ENCODE assay signal across 16 cellular contexts in the genomic region with DNA sequence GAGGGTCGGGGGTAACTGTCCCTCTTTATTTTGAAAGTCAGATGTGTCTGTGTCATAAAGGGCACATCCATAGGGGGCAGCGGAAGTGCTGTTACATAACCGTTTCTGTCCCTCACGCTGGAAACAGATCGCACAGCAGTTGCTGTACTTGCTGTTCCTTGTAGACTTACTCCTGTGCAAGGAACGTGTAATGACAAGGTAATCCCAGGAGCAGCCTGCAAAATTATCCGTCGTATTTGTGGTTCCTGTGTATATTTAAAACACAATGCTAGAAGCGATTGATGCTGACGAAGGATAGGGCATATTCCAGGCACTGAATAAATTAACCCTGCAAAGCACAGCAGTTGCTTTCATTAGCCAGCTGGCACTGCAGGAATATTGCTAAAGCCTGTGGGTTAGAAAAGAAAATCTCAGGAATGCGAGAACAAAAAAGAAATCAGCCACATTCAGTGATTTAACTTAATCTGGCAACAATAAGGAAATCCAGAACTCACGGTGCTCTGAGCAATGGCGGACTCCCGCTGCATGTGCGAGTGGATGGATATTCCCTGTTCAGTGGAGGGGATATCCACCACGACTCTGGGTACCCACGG.
DNase-seq lines count a peak whose midpoint lies in the region; ATAC-seq, FAIRE-seq and TF ChIP-seq lines count a peak whose summit lies in the region.
"Had no signal": no experiment of that assay in that cellular context is flagged by ENCODE, and none has a peak within 500 bp of the region (broad histone marks: within the 10 kb centered on the region; RNA-seq: fewer than 3 reads in every experiment).

No MANE protein-coding gene starts in this region.

- H2AK5ac ChIP-seq in H1 (ENCODE audit: low read depth, low read length): no peak overlapping the region

- no peaks in the 10 kb centered on the region for H3K36me3 ChIP-seq in H1 (ENCODE audit: control insufficient read depth in 2 of 4, insufficient read depth in 4 of 4, low read length in 3 of 4)
- H3K36me3 ChIP-seq: SJSA1 had no signal

- H3K23me2 ChIP-seq in H1 (ENCODE audit: low read depth, low read length): no peaks in the 10 kb centered on the region

- no peak overlapping the region for H3K56ac ChIP-seq in H1 (replicated peaks; ENCODE audit: insufficient read length, low read depth, low read length)

- DNase-seq in AG10803 (ENCODE audit: low read depth) (peak; percentile 77), M059J (ENCODE audit: low read depth) (peak; percentile 42), H1 (ENCODE audit: low read depth in 1 of 2, low spot score in 2 of 2) (no peak), osteocyte (ENCODE audit: extremely low spot score, unreplicated experiment) (peak; percentile 67)
- no peak for DNase-seq in activated naive CD4-positive, alpha-beta T cell treated with Interleukin-2 at 50 U/mL for 16 hours
- DNase-seq in stimulated activated CD4-positive, alpha-beta T cell treated with anti-CD3 and anti-CD28 coated beads, Interleukin-4, amount 100 ng/mL, for 4 hours: no peak
- DNase-seq: activated CD4-positive, alpha-beta T cell treated with anti-CD3 and anti-CD28 coated beads for 1 hour; activated CD8-positive, alpha-beta memory T cell treated with anti-CD3 and anti-CD28 coated beads, Interleukin-2, amount 50 U/mL, for 4 hours; COR-L47; foreskin melanocyte; NCI-H1092; nephron progenitor cell had no signal

- H3K14ac ChIP-seq in H1 (ENCODE audit: insufficient read length): no peak overlapping the region

- H2AFZ ChIP-seq in H1 (ENCODE audit: low read length): no peak overlapping the region

- no peaks in the 10 kb centered on the region; a peak in 1 of 7 replicates for H3K4me1 ChIP-seq in H1 (replicated peaks in 1 of 4; ENCODE audit: control insufficient read depth in 3 of 4, insufficient read depth in 4 of 4, low read length in 3 of 4)
- H3K4me1 ChIP-seq: SJSA1 had no signal

- no peaks in the 10 kb centered on the region for H3K79me1 ChIP-seq in H1 (ENCODE audit: low read depth, low read length)

- no peaks in the 10 kb centered on the region for H3K9me3 ChIP-seq in H1 (ENCODE audit: insufficient read depth in 2 of 2, low read depth in 1 of 2, low read length in 1 of 2)
- H3K9me3 ChIP-seq: SJSA1 had no signal

- no peak overlapping the region for H3K27ac ChIP-seq in H1 (ENCODE audit: low read depth, low read length)
- H3K27ac ChIP-seq: SJSA1 had no signal

- no peak overlapping the region for H3K23ac ChIP-seq in H1 (ENCODE audit: insufficient read length)

- ATAC-seq in GM21737 (IDR thresholded peaks at IDR 0.05; ENCODE audit: unreplicated experiment) (no peak), GM18870 (IDR thresholded peaks at IDR 0.05; ENCODE audit: unreplicated experiment) (no peak)

- H4K5ac ChIP-seq in H1 (ENCODE audit: insufficient read length, low read depth, low read length): no peak overlapping the region

- H3K4ac ChIP-seq in H1 (replicated peaks; ENCODE audit: insufficient read length, low read depth, low read length): no peak overlapping the region

- no peak for TF ChIP-seq EP300 in H1 (IDR thresholded peaks at IDR 0.05; ENCODE audit: borderline replicate concordance in 1 of 2, low read depth in 2 of 2, low read length in 2 of 2)

- H3K18ac ChIP-seq in H1 (ENCODE audit: extremely low read depth, low read length): no peak overlapping the region

- no peaks in the 10 kb centered on the region for H4K20me1 ChIP-seq in H1 (replicated peaks in 1 of 2; ENCODE audit: control insufficient read depth in 1 of 2, insufficient read depth in 2 of 2, low read length in 2 of 2)

- H2BK5ac ChIP-seq in H1 (ENCODE audit: low read depth, low read length): no peak overlapping the region

- no peak overlapping the region for H4K8ac ChIP-seq in H1 (ENCODE audit: extremely low read depth, insufficient read depth, low read length)

- 85% methylated on average over 17 of the region's 17 CpGs; no CpG with 5 or more reads in 1 of the 2 experiments for WGBS in H1 (ENCODE audit: extremely low coverage in 1 of 2, insufficient coverage in 1 of 2, insufficient read length in 1 of 2, insufficient replicate concordance in 2 of 2, low coverage in 1 of 2, low lambda C conversion rate in 2 of 2, missing lambda C conversion rate in 1 of 2), 2 experiments

- H2BK20ac ChIP-seq in H1 (ENCODE audit: low read length): no peak overlapping the region

- H3K9ac ChIP-seq in H1 (replicated peaks in 1 of 4; ENCODE audit: extremely low read depth in 1 of 4, low read depth in 3 of 4, low read length in 3 of 4): no peak overlapping the region

- H3K4me1 Mint-ChIP-seq in osteocyte (ENCODE audit: unreplicated experiment): no peaks in the 10 kb centered on the region
- H3K4me1 Mint-ChIP-seq: nephron progenitor cell had no signal

- CTCF ChIA-PET in H1 (lab: Charles Lee; ENCODE audit: partially characterized antibody): interaction anchor here (1.0 to 1.9 kb wide), 6 partner anchors 10 to 93 kb away, joined by 3 to 6 read pairs (median 4); a partner anchor contains a TSS

- no peak overlapping the region for H3K4me2 ChIP-seq in H1 (ENCODE audit: insufficient read depth in 1 of 2, low read depth in 2 of 2, low read length in 2 of 2)

- no peak overlapping the region for H2BK120ac ChIP-seq in H1 (replicated peaks; ENCODE audit: low read depth, low read length)

- no peaks in the 10 kb centered on the region for H3K79me2 ChIP-seq in H1 (ENCODE audit: control insufficient read depth in 1 of 2, insufficient read depth in 2 of 2, low read length in 2 of 2)

- H3K4me3 ChIP-seq in AG10803 (ENCODE audit: low read length): no peak overlapping the region
- no peak overlapping the region for H3K4me3 ChIP-seq in H1 (ENCODE audit: extremely low read depth in 1 of 4, insufficient read depth in 2 of 4, low read depth in 3 of 4, low read length in 4 of 4)
- H3K4me3 ChIP-seq: SJSA1 had no signal

- TF ChIP-seq POLR2A in H1 (IDR thresholded peaks at IDR 0.05; ENCODE audit: control extremely low read depth in 1 of 2, low read depth in 2 of 2, low read length in 2 of 2): no peak

- H3K36me3 Mint-ChIP-seq in osteocyte (ENCODE audit: unreplicated experiment): no peaks in the 10 kb centered on the region

- no peak overlapping the region for H3K4me3 Mint-ChIP-seq in osteocyte (ENCODE audit: unreplicated experiment)
- H3K4me3 Mint-ChIP-seq: nephron progenitor cell had no signal

- peaks cover 6% of the 10 kb centered on the region for H3K9me3 Mint-ChIP-seq in osteocyte (ENCODE audit: unreplicated experiment)
- H3K9me3 Mint-ChIP-seq: nephron progenitor cell had no signal

- no peak overlapping the region for H4K91ac ChIP-seq in H1 (replicated peaks; ENCODE audit: insufficient read length, low read length)

- no peak overlapping the region for H2BK15ac ChIP-seq in H1 (ENCODE audit: low read length)

- POLR2A ChIA-PET in H1 (lab: Charles Lee; ENCODE audit: partially characterized antibody): no interaction called here

- peaks cover 10% of the 10 kb centered on the region for H3K27me3 Mint-ChIP-seq in osteocyte (ENCODE audit: unreplicated experiment)

- TF ChIP-seq CTCF in AG10803 (conservative IDR thresholded peaks at IDR 0.05; ENCODE audit: low read length): no peak
- peak in 2 of 3 experiments; percentile 5 to 42; a peak in 2 of 4 replicates for TF ChIP-seq CTCF in H1 (IDR thresholded peaks at IDR 0.05; ENCODE audit: control extremely low read depth in 1 of 3, insufficient read depth in 1 of 3, low read depth in 1 of 3, low read length in 3 of 3)
- TF ChIP-seq CTCF in osteocyte (IDR thresholded peaks at IDR 0.05): no peak

- H2BK12ac ChIP-seq in H1 (ENCODE audit: low read depth, low read length): no peak overlapping the region

- no peak overlapping the region for H3K27ac Mint-ChIP-seq in osteocyte (ENCODE audit: unreplicated experiment)
- H3K27ac Mint-ChIP-seq: nephron progenitor cell had no signal

- no peaks in the 10 kb centered on the region for H3K27me3 ChIP-seq in H1 (replicated peaks in 1 of 4; ENCODE audit: control insufficient read depth in 3 of 4, extremely low read depth in 1 of 4, insufficient read depth in 3 of 4, low read length in 3 of 4)
- H3K27me3 ChIP-seq: SJSA1 had no signal

- no peak for TF ChIP-seq RAD21 in H1 (IDR thresholded peaks at IDR 0.05 in 1 of 2, conservative IDR thresholded peaks at IDR 0.05 in 1 of 2; ENCODE audit: low read depth in 2 of 2, low read length in 2 of 2)

- no peak for FAIRE-seq in H1 (lab: Jason Lieb, UNC)
- FAIRE-seq: G401.6 had no signal

TF ChIP-seq in H1, 55 proteins besides CTCF, POLR2A, EP300 and RAD21:
- TF ChIP-seq SP2 (IDR thresholded peaks at IDR 0.05; ENCODE audit: low read length) (no peak), NRF1 (IDR thresholded peaks at IDR 0.05; ENCODE audit: low read depth, low read length) (no peak), RFX5 (IDR thresholded peaks at IDR 0.05; ENCODE audit: borderline replicate concordance, low read depth, low read length) (no peak), PHF8 (conservative IDR thresholded peaks at IDR 0.05; ENCODE audit: low read depth, low read length) (no peak), KDM5A (IDR thresholded peaks at IDR 0.05; ENCODE audit: low read length) (no peak), CHD1 (IDR thresholded peaks at IDR 0.05; ENCODE audit: low read depth, low read length) (no peak), BCL11A (IDR thresholded peaks at IDR 0.05; ENCODE audit: low read depth in 2 of 2, low read length in 2 of 2) (no peak), POU5F1 (IDR thresholded peaks at IDR 0.05; ENCODE audit: low read depth, low read length) (no peak), ZNF274 (IDR thresholded peaks at IDR 0.05; ENCODE audit: borderline replicate concordance, extremely low read depth, low read length) (no peak), NANOG (IDR thresholded peaks at IDR 0.05; ENCODE audit: insufficient read depth, low read depth, low read length, poor library complexity, severe bottlenecking) (no peak), CBX8 (IDR thresholded peaks at IDR 0.05; ENCODE audit: borderline replicate concordance, low read depth, low read length) (no peak), CREB1 (IDR thresholded peaks at IDR 0.05) (no peak), GABPA (IDR thresholded peaks at IDR 0.05; ENCODE audit: borderline replicate concordance, insufficient read depth, low read length) (no peak), TCF12 (IDR thresholded peaks at IDR 0.05; ENCODE audit: low read depth, low read length) (no peak), BRCA1 (IDR thresholded peaks at IDR 0.05; ENCODE audit: low read depth, low read length) (no peak), BACH1 (IDR thresholded peaks at IDR 0.05; ENCODE audit: low read length) (no peak), POLR2AphosphoS5 (IDR thresholded peaks at IDR 0.05; ENCODE audit: low read depth, low read length) (no peak), ASH2L (IDR thresholded peaks at IDR 0.05; ENCODE audit: low read length) (no peak), HDAC6 (IDR thresholded peaks at IDR 0.05; ENCODE audit: low read depth, low read length) (no peak)
- TF ChIP-seq, protein P1, sequence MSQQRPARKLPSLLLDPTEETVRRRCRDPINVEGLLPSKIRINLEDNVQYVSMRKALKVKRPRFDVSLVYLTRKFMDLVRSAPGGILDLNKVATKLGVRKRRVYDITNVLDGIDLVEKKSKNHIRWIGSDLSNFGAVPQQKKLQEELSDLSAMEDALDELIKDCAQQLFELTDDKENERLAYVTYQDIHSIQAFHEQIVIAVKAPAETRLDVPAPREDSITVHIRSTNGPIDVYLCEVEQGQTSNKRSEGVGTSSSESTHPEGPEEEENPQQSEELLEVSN (IDR thresholded peaks at IDR 0.05): no peak

Comparison
In these comparisons a context has a peak if more than half of its experiments do, and no peak if none do; other contexts are left out.
1. DNase-seq: peak in AG10803 (single experiment), M059J (single experiment) and osteocyte (single experiment); none in H1 (0 of 2), activated naive CD4-positive, alpha-beta T cell treated with Interleukin-2 at 50 U/mL for 16 hours (single experiment) and stimulated activated CD4-positive, alpha-beta T cell treated with anti-CD3 and anti-CD28 coated beads, Interleukin-4, amount 100 ng/mL, for 4 hours (0 of 2).
2. CTCF ChIP-seq: peak in H1 (2 of 3); none in AG10803 (single experiment) and osteocyte (single experiment).